Comparison of ENCODE assay signal across 11 cellular contexts in the genomic region with DNA sequence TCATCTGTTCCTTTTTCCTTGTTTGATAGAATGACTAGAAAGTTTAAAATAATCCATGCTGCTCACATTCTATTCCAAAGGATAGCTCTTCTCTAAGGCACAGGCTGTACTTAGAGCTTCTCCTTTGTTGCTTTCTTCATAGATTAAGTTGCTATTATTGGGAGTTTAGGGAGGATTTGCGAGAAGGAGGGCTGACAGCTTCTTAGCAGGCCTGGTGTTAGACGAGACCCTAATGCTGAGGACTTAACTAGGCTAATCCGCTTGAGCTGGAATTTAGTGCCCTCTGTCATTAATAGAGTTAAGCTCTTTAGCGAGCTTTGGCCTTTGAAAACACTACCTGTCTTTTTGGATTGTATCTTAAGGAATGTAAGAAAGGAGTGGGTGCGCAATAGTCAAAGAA.
A peak's percentile ranks its signal among the peaks of the same experiment; 100 is the strongest.
DNase-seq lines count a peak whose midpoint lies in the region; ATAC-seq and TF ChIP-seq lines count a peak whose summit lies in the region.
"Had no signal": no experiment of that assay in that cellular context is flagged by ENCODE, and none has a peak within 500 bp of the region (broad histone marks: within the 10 kb centered on the region; RNA-seq: fewer than 3 reads in every experiment).

No MANE protein-coding gene starts in this region.

- no peak overlapping the region for H3K4me3 ChIP-seq in WERI-Rb-1 (ENCODE audit: low read depth, low read length)
- H3K4me3 ChIP-seq in iPS-18a (ENCODE audit: low read length), result peak overlapping the region; percentile 7
- no peak overlapping the region for H3K4me3 ChIP-seq in skeletal muscle satellite cell (ENCODE audit: low read length)

- H3K9ac ChIP-seq in iPS-18a (ENCODE audit: low read length) (no peak overlapping the region), skeletal muscle satellite cell (ENCODE audit: low read depth, low read length) (peak overlapping the region; percentile 55)

- H3K4me2 ChIP-seq in skeletal muscle satellite cell (ENCODE audit: low read length), result peak overlapping the region; percentile 34

- H3K27me3 ChIP-seq in WERI-Rb-1 (ENCODE audit: insufficient read depth, low read depth, severe bottlenecking) (peaks cover 43% of the 10 kb centered on the region), iPS-18a (ENCODE audit: control insufficient read depth, insufficient read depth, low read length) (no peaks in the 10 kb centered on the region), skeletal muscle satellite cell (ENCODE audit: control insufficient read depth, insufficient read depth, low read length) (no peaks in the 10 kb centered on the region)

- no peaks in the 10 kb centered on the region for H3K36me3 ChIP-seq in WERI-Rb-1
- H3K36me3 ChIP-seq in iPS-18a (ENCODE audit: control insufficient read depth, low read depth, low read length), result no peaks in the 10 kb centered on the region
- H3K36me3 ChIP-seq in skeletal muscle satellite cell (ENCODE audit: insufficient read depth, low read length), result no peaks in the 10 kb centered on the region

- H3K27ac ChIP-seq in WERI-Rb-1, result no peak overlapping the region
- H3K27ac ChIP-seq in iPS-18a (ENCODE audit: low read length), result no peak overlapping the region
- H3K27ac ChIP-seq: 22Rv1 had no signal

- peaks cover 16% of the 10 kb centered on the region for H3K4me1 ChIP-seq in iPS-18a (ENCODE audit: control insufficient read depth, low read depth, low read length)
- peaks cover 51% of the 10 kb centered on the region for H3K4me1 ChIP-seq in skeletal muscle satellite cell (ENCODE audit: control insufficient read depth, insufficient read depth, low read length)

- no peak for ATAC-seq in SK-N-SH treated with all-trans-retinoic acid at 6 μM for 48 hours

- TF ChIP-seq CTCF in WERI-Rb-1 (IDR thresholded peaks at IDR 0.05; ENCODE audit: low read depth, low read length), result no peak

- DNase-seq in DMS53 (lab: John Stamatoyannopoulos, UW) (peak; percentile 36), DMS53 treated with DMSO at 0.1 percent for 48 hours (lab: John Stamatoyannopoulos, UW; ENCODE audit: unreplicated experiment) (no peak), WERI-Rb-1 (peak; percentile 78), activated gamma-delta T cell treated with Interleukin-2 at 50 U/mL for 16 hours (no peak)
- DNase-seq in stimulated activated naive CD4-positive, alpha-beta T cell (lab: John Stamatoyannopoulos, UW), result no peak
- DNase-seq: effector memory CD4-positive, alpha-beta T cell; MM.1S had no signal

- H3K9me3 ChIP-seq in WERI-Rb-1 (ENCODE audit: severe bottlenecking), result no peaks in the 10 kb centered on the region
- H3K9me3 ChIP-seq in iPS-18a (ENCODE audit: control insufficient read depth, low read depth, low read length), result no peaks in the 10 kb centered on the region
- H3K9me3 ChIP-seq in skeletal muscle satellite cell (replicated peaks; ENCODE audit: low read length), result no peaks in the 10 kb centered on the region

TF ChIP-seq in SK-N-SH treated with all-trans-retinoic acid at 6 μM for 48 hours, 23 proteins besides CTCF, POLR2A, EP300 and RAD21:
- no peak for TF ChIP-seq ARNTL (CRISPR knock-in tag; IDR thresholded peaks at IDR 0.05; ENCODE audit: borderline replicate concordance, low read depth)
- no peak for TF ChIP-seq ISL1 (CRISPR knock-in tag; IDR thresholded peaks at IDR 0.05)
- TF ChIP-seq ZFP3 (CRISPR knock-in tag; IDR thresholded peaks at IDR 0.05), result no peak
- TF ChIP-seq TCF4 (CRISPR knock-in tag; IDR thresholded peaks at IDR 0.05; ENCODE audit: borderline replicate concordance), result no peak
- TF ChIP-seq, protein P1, sequence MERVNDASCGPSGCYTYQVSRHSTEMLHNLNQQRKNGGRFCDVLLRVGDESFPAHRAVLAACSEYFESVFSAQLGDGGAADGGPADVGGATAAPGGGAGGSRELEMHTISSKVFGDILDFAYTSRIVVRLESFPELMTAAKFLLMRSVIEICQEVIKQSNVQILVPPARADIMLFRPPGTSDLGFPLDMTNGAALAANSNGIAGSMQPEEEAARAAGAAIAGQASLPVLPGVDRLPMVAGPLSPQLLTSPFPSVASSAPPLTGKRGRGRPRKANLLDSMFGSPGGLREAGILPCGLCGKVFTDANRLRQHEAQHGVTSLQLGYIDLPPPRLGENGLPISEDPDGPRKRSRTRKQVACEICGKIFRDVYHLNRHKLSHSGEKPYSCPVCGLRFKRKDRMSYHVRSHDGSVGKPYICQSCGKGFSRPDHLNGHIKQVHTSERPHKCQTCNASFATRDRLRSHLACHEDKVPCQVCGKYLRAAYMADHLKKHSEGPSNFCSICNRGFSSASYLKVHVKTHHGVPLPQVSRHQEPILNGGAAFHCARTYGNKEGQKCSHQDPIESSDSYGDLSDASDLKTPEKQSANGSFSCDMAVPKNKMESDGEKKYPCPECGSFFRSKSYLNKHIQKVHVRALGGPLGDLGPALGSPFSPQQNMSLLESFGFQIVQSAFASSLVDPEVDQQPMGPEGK (CRISPR knock-in tag; IDR thresholded peaks at IDR 0.05; ENCODE audit: borderline replicate concordance), result no peak
- no peak for TF ChIP-seq BACH2 (CRISPR knock-in tag; IDR thresholded peaks at IDR 0.05; ENCODE audit: borderline replicate concordance)

Comparison
In these comparisons a context has a peak if more than half of its experiments do, and no peak if none do; other contexts are left out.
1. DNase-seq: peak in DMS53 (single experiment) and WERI-Rb-1 (single experiment); none in DMS53 treated with DMSO at 0.1 percent for 48 hours (single experiment), stimulated activated naive CD4-positive, alpha-beta T cell (0 of 6) and activated gamma-delta T cell treated with Interleukin-2 at 50 U/mL for 16 hours (single experiment).